Comparison of ENCODE assay signal across 8 cellular contexts in genomic region chr2:71299507-71299906, GRCh38. TPM values are rescaled to one million over a fixed set of nuclear protein-coding genes. Genes with fewer than 3 reads are reported as not detected.
DNase-seq lines count a peak whose midpoint lies in the region; ATAC-seq and TF ChIP-seq lines count a peak whose summit lies in the region.

No MANE protein-coding gene starts in this region.

- BruUV-seq in Panc1 (replicated peaks; lab: Mats Ljungman, UMichigan), result no TSS peak

- H3K9me3 ChIP-seq in Panc1 (ENCODE audit: control insufficient read depth, insufficient read depth, low read depth, low read length), result no peaks in the 10 kb centered on the region

- H3K27ac ChIP-seq in Panc1 (ENCODE audit: low read length), result no peak overlapping the region

- CTCF ChIA-PET in Panc1 (lab: Charles Lee), result interaction anchor here (0.6 to 1.4 kb wide), 8 partner anchors 22 to 382 kb away, joined by 3 to 26 read pairs (median 4); partner anchors contain the start of gene ZNF638

- H3K27me3 ChIP-seq in Panc1 (ENCODE audit: control insufficient read depth, insufficient read depth, low read length), result no peaks in the 10 kb centered on the region

- DNase-seq in AG08396 (ENCODE audit: low spot score) (peak; percentile 31), GM12865 (ENCODE audit: low read depth) (peak; percentile 24), Panc1 (ENCODE audit: low read depth, low spot score) (peak; percentile 22), fibroblast of gingiva (ENCODE audit: low read depth) (peak; percentile 11), renal cortical epithelial cell (ENCODE audit: low read depth) (peak; percentile 43), NCI-H1930 (lab: John Stamatoyannopoulos, UW) (no peak), posterior vena cava (ENCODE audit: low spot score) (no peak)
- no peak for DNase-seq in stimulated activated CD4-positive, alpha-beta T cell treated with anti-CD3 and anti-CD28 coated beads, Interleukin-4, amount 100 ng/mL, for 24 hours

- no peaks in the 10 kb centered on the region for H3K4me1 ChIP-seq in Panc1 (ENCODE audit: control insufficient read depth, insufficient read depth, low read length)

- POLR2A ChIA-PET in Panc1 (lab: Charles Lee), result interaction anchor here (0.5 to 0.9 kb wide), 3 partner anchors 11 to 15 kb away, joined by 3 to 6 read pairs (median 3); no protein-coding TSS in a partner anchor

- H3K36me3 ChIP-seq in Panc1 (ENCODE audit: control insufficient read depth, insufficient read depth, low read length), result no peaks in the 10 kb centered on the region

- H3K4me3 ChIP-seq in GM12865 (ENCODE audit: low read depth, low read length) (no peak overlapping the region), Panc1 (ENCODE audit: low read depth in 2 of 2, low read length in 2 of 2) (no peak overlapping the region)

- no peak for ATAC-seq in Panc1

- intact Hi-C loops in Panc1 (cut with micrococcal nuclease; ENCODE audit: unreplicated experiment) (loop anchor here (1.0 kb wide), 1 partner anchor 211 kb away; no protein-coding TSS in a partner anchor), posterior vena cava (cut with DNase I) (loop anchor here in 1 of 2 donors (5.0 kb wide), 1 partner anchor 213 kb away; no protein-coding TSS in a partner anchor)

- in situ Hi-C loops in Panc1 (cut with HindIII; ENCODE audit: low pct_unique_long_range_greater_than_20kb, low sequenced_read_pairs), result no loop called here

- TF ChIP-seq CTCF in GM12865 (IDR thresholded peaks at IDR 0.05; ENCODE audit: insufficient read depth, low read depth, low read length, missing control alignments), result peak; percentile 52
- TF ChIP-seq CTCF in Panc1 (IDR thresholded peaks at IDR 0.05), result peak; percentile 75; the same call in 1 of the 2 replicates

RNA-seq across cellular contexts. Expression of gene ZNF638, which starts 32.1 kb away (rescaled TPM):
- 80.8 TPM for total RNA-seq in Panc1 (2021; ENCODE audit: unreplicated experiment)
- 34.1 TPM for polyA plus RNA-seq in Panc1 (2012; ENCODE audit: insufficient read length)
- 73.3 and 153 TPM in 2 replicates for total RNA-seq in renal cortical epithelial cell
- total RNA-seq in posterior vena cava, result 100 to 1,000 TPM in 1 of 2 donors, 10 to 100 TPM in 1; 92.6 to 104 TPM

Comparison
In these comparisons a context has a peak if more than half of its experiments do, and no peak if none do; other contexts are left out.
1. DNase-seq: peak in AG08396 (single experiment), GM12865 (single experiment), Panc1 (single experiment), fibroblast of gingiva (single experiment) and renal cortical epithelial cell (single experiment); none in stimulated activated CD4-positive, alpha-beta T cell treated with anti-CD3 and anti-CD28 coated beads, Interleukin-4, amount 100 ng/mL, for 24 hours (single experiment), NCI-H1930 (0 of 2) and posterior vena cava (single experiment).